8 cellular contexts compared by ENCODE assay signal in the genomic region with DNA sequence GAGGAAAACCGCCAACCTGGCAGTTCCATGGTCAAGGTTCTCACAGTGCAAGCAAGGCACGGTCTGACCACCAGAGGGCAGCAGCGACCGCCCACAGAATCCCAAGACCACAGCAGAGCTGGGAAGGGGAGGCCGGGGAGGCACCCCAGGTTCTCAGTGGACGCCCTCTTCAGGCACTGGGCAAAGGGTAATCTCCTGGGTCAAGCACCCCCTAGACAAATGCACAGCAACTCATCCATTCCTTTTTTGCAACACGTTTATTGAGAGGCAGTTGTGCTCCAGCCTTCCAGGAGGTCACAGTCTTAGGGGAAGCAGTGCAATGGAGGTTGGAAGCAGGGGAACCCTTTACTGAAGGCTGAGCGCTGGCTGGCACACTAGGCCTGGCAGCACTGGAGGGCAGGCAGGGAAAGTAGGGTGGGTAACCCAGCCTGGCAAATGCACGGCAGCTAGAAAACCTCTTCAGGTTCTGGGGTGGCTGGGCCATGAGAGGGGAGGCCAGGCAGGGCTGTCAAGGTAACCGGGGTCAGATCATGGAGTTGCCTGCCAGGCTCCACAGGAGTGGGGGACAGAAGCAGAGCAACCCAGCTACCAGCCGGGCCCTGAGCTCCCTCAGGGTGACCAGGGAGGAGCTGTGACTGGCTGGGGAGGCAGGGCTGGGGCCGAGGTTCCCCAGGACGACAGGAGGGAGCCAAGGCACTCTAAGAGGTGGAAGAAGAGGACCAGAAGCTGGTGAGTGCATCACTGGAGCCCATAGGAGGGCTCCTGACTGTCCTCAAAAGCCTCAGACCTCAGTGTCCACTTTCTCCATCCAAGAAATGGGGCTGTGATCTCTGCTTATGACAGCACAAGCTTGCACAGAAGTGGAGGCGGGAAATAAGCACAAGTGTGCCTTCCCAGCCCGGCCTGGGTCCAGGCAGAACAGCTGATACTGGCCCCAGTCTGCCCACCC. TPM values are rescaled to one million over a fixed set of nuclear protein-coding genes. Genes with fewer than 3 reads are reported as not detected.
A peak's percentile ranks its signal among the peaks of the same experiment; 100 is the strongest.
DNase-seq lines count a peak whose midpoint lies in the region; ATAC-seq, FAIRE-seq and TF ChIP-seq lines count a peak whose summit lies in the region.

No MANE protein-coding gene starts in this region.

- POLR2A ChIA-PET in CD4-positive, alpha-beta T cell (lab: Charles Lee), result interaction anchor here (0.7 to 34.6 kb wide), 12 partner anchors 7 to 168 kb away, joined by 3 to 1869 read pairs (median 10); partner anchors contain the start of genes CFAP251, ORAI1, PSMD9 and RHOF
- POLR2A ChIA-PET in activated CD4-positive, alpha-beta memory T cell treated with anti-CD3 and anti-CD28 coated beads, Interleukin-2, amount 10 ng/mL, durations not matched to agents 7 days and 5 days (lab: Charles Lee), result interaction anchor here (1.0 to 32.8 kb wide), 10 partner anchors 5 to 395 kb away, joined by 3 to 1170 read pairs (median 6); partner anchors contain the start of genes CFAP251, PSMD9, RHOF and RNF34

- no peaks in the 10 kb centered on the region for H3K27me3 Mint-ChIP-seq in CD4-positive, alpha-beta T cell
- H3K27me3 Mint-ChIP-seq in activated CD4-positive, alpha-beta memory T cell treated with anti-CD3 and anti-CD28 coated beads, Interleukin-2, amount 10 ng/mL, durations not matched to agents 7 days and 5 days, result no peaks in the 10 kb centered on the region

- peak overlapping the region; percentile 94 for H3K27ac ChIP-seq in CD4-positive, alpha-beta T cell (ENCODE audit: low read depth, low read length)
- H3K27ac ChIP-seq in lung (ENCODE audit: low read depth in 1 of 2, low read length in 1 of 2), result peak overlapping the region; percentile 26 to 80

- FAIRE-seq in H54 (lab: Jason Lieb, UNC), result peak; percentile 67

- peaks cover 0 to 4% of the 10 kb centered on the region in 2 donors for H3K36me3 ChIP-seq in lung (ENCODE audit: control insufficient read depth in 2 of 2, insufficient read depth in 2 of 2, low read length in 2 of 2)

- no peak overlapping the region for H3K4me3 ChIP-seq in lung

- peaks cover 68% of the 10 kb centered on the region for H3K36me3 Mint-ChIP-seq in CD4-positive, alpha-beta T cell (ENCODE audit: low read depth)
- H3K36me3 Mint-ChIP-seq in activated CD4-positive, alpha-beta memory T cell treated with anti-CD3 and anti-CD28 coated beads, Interleukin-2, amount 10 ng/mL, durations not matched to agents 7 days and 5 days (ENCODE audit: low read depth), result peaks cover 47% of the 10 kb centered on the region

- CTCF ChIA-PET in CD4-positive, alpha-beta T cell (lab: Charles Lee), result interaction anchor here (0.6 to 14.7 kb wide), 37 partner anchors 12 to 706 kb away, joined by 3 to 746 read pairs (median 7); partner anchors contain the start of genes CFAP251, PSMD9, SETD1B and TMEM120B
- CTCF ChIA-PET in activated CD4-positive, alpha-beta memory T cell treated with anti-CD3 and anti-CD28 coated beads, Interleukin-2, amount 10 ng/mL, durations not matched to agents 7 days and 5 days (lab: Charles Lee), result interaction anchor here (0.7 to 19.6 kb wide), 29 partner anchors 11 to 449 kb away, joined by 3 to 683 read pairs (median 7); partner anchors contain the start of genes CFAP251, PSMD9, SETD1B and TMEM120B

- TF ChIP-seq CTCF in CD4-positive, alpha-beta T cell (IDR thresholded peaks at IDR 0.05), result peak; percentile 71
- TF ChIP-seq CTCF in lung (IDR thresholded peaks at IDR 0.05; ENCODE audit: control extremely low read depth, extremely low read depth), result peak; percentile 95

- no peaks in the 10 kb centered on the region for H3K27me3 ChIP-seq in CD4-positive, alpha-beta T cell (ENCODE audit: control insufficient read depth, insufficient read depth, low read length)
- H3K27me3 ChIP-seq in lung (ENCODE audit: control insufficient read depth, insufficient read depth), result no peaks in the 10 kb centered on the region

- H3K4me1 ChIP-seq in lung (ENCODE audit: control insufficient read depth in 2 of 2, insufficient read depth in 2 of 2, low read length in 2 of 2), result peaks cover 3 to 34% of the 10 kb centered on the region in 2 donors

- no peaks in the 10 kb centered on the region for H3K9me3 ChIP-seq in CD4-positive, alpha-beta T cell (ENCODE audit: control insufficient read depth, low read length)
- H3K9me3 ChIP-seq in lung (ENCODE audit: control insufficient read depth in 2 of 2, insufficient read depth in 1 of 2, low read length in 1 of 2), result no peaks in the 10 kb centered on the region

- H3K27ac Mint-ChIP-seq in CD4-positive, alpha-beta T cell, result peak overlapping the region; percentile 97
- peak overlapping the region; percentile 90 for H3K27ac Mint-ChIP-seq in activated CD4-positive, alpha-beta memory T cell treated with anti-CD3 and anti-CD28 coated beads, Interleukin-2, amount 10 ng/mL, durations not matched to agents 7 days and 5 days

- peak; percentile 15 for ATAC-seq in CD4-positive, alpha-beta T cell (ENCODE audit: poor library complexity)
- ATAC-seq in lung (ENCODE audit: insufficient read depth, low FRiP score), result peak; percentile 38

- WGBS in lung, 2 donors, result 40 to 45% methylated on average over 15 of the region's 15 CpGs

- intact Hi-C loops in CD4-positive, alpha-beta T cell (cut with DNase I, micrococcal nuclease), result loop anchor here (1.0 to 2.0 kb wide), 3 partner anchors 16 to 93 kb away; partner anchors contain the start of gene PSMD9 (in 1 of the 2)

- peak overlapping the region; percentile 85 for H3K4me3 Mint-ChIP-seq in CD4-positive, alpha-beta T cell
- peak overlapping the region; percentile 92 for H3K4me3 Mint-ChIP-seq in activated CD4-positive, alpha-beta memory T cell treated with anti-CD3 and anti-CD28 coated beads, Interleukin-2, amount 10 ng/mL, durations not matched to agents 7 days and 5 days

- no peak for TF ChIP-seq POLR2A in H54 (IDR thresholded peaks at IDR 0.05; ENCODE audit: low read depth, low read length)

- H3K9me3 Mint-ChIP-seq in CD4-positive, alpha-beta T cell, result no peaks in the 10 kb centered on the region
- no peaks in the 10 kb centered on the region for H3K9me3 Mint-ChIP-seq in activated CD4-positive, alpha-beta memory T cell treated with anti-CD3 and anti-CD28 coated beads, Interleukin-2, amount 10 ng/mL, durations not matched to agents 7 days and 5 days

- H3K4me1 Mint-ChIP-seq in CD4-positive, alpha-beta T cell (ENCODE audit: low read depth), result peaks cover 64% of the 10 kb centered on the region
- H3K4me1 Mint-ChIP-seq in activated CD4-positive, alpha-beta memory T cell treated with anti-CD3 and anti-CD28 coated beads, Interleukin-2, amount 10 ng/mL, durations not matched to agents 7 days and 5 days, result peaks cover 53% of the 10 kb centered on the region

- DNase-seq in CD4-positive, alpha-beta T cell, result peak; percentile 74 to 92 (median 83)
- DNase-seq in H54 (ENCODE audit: insufficient read length, low spot score) (no peak), NCI-H510A treated with DMSO at 0.1 percent for 48 hours (lab: John Stamatoyannopoulos, UW) (peak; percentile 72), ecto neural progenitor cell (ENCODE audit: low spot score) (peak; percentile 92), lung (ENCODE audit: low spot score) (peak; percentile 89), OCI-M2 (lab: John Stamatoyannopoulos, UW; ENCODE audit: unreplicated experiment) (no peak)
- peak; percentile 87 for DNase-seq in activated CD4-positive, alpha-beta memory T cell treated with anti-CD3 and anti-CD28 coated beads, Interleukin-2, amount 10 ng/mL, durations not matched to agents 7 days and 5 days
- DNase-seq in stimulated activated CD4-positive, alpha-beta T cell treated with anti-CD3 and anti-CD28 coated beads, TNF-alpha, amount 100 ng/mL, for 4 hours (ENCODE audit: low read depth in 3 of 3), result peak; percentile 71 to 77 (median 73)

RNA-seq across cellular contexts. Expression of gene RHOF, which starts 1.8 kb away (rescaled TPM):
- 100 to 1,000 TPM; 155 to 164 TPM for total RNA-seq in CD4-positive, alpha-beta T cell
- total RNA-seq in activated CD4-positive, alpha-beta memory T cell treated with anti-CD3 and anti-CD28 coated beads, Interleukin-2, amount 10 ng/mL, durations not matched to agents 7 days and 5 days, result 100 to 1,000 TPM; 157 to 163 TPM
- total RNA-seq in lung, result 10 to 100 TPM; 33.2 to 34.7 TPM
- polyA plus RNA-seq in lung, result 10 to 100 TPM; 15.1 to 16.5 TPM

RNA-seq across cellular contexts. Expression of gene SETD1B, which starts 8.5 kb away (rescaled TPM):
- 100 to 1,000 TPM; 146 to 151 TPM for total RNA-seq in CD4-positive, alpha-beta T cell
- 10 to 100 TPM; 26.5 to 26.9 TPM for total RNA-seq in activated CD4-positive, alpha-beta memory T cell treated with anti-CD3 and anti-CD28 coated beads, Interleukin-2, amount 10 ng/mL, durations not matched to agents 7 days and 5 days
- total RNA-seq in lung, result 10 to 100 TPM; 12.4 to 28.1 TPM
- polyA plus RNA-seq in lung, result 1 to 10 TPM; 7.3 to 8.3 TPM

Comparison
In these comparisons a context has a peak if more than half of its experiments do, and no peak if none do; other contexts are left out.
1. DNase-seq: peak in CD4-positive, alpha-beta T cell (10 of 10), NCI-H510A treated with DMSO at 0.1 percent for 48 hours (single experiment), activated CD4-positive, alpha-beta memory T cell treated with anti-CD3 and anti-CD28 coated beads, Interleukin-2, amount 10 ng/mL, durations not matched to agents 7 days and 5 days (single experiment), ecto neural progenitor cell (single experiment), lung (single experiment) and stimulated activated CD4-positive, alpha-beta T cell treated with anti-CD3 and anti-CD28 coated beads, TNF-alpha, amount 100 ng/mL, for 4 hours (3 of 3); none in H54 (single experiment) and OCI-M2 (single experiment).
2. RNA of gene RHOF, which starts 1.8 kb away (total RNA-seq): 155 to 164 TPM in CD4-positive, alpha-beta T cell and 157 to 163 TPM in activated CD4-positive, alpha-beta memory T cell treated with anti-CD3 and anti-CD28 coated beads, Interleukin-2, amount 10 ng/mL, durations not matched to agents 7 days and 5 days; 33.2 to 34.7 TPM in lung; every median in the first group is over 4 times any median in the second.
3. RNA of gene SETD1B, which starts 8.5 kb away (total RNA-seq): 146 to 151 TPM in CD4-positive, alpha-beta T cell; 12.4 to 28.1 TPM in lung and 26.5 to 26.9 TPM in activated CD4-positive, alpha-beta memory T cell treated with anti-CD3 and anti-CD28 coated beads, Interleukin-2, amount 10 ng/mL, durations not matched to agents 7 days and 5 days; every median in the first group is over 4 times any median in the second.